ENCODE assay signal across 9 cellular contexts in genomic region chr1:23865543-23865930, GRCh38. TPM values are rescaled to one million over a fixed set of nuclear protein-coding genes. Genes with fewer than 3 reads are reported as not detected.
DNase-seq lines count a peak whose midpoint lies in the region; TF ChIP-seq lines count a peak whose summit lies in the region.
"Had no signal": no experiment of that assay in that cellular context is flagged by ENCODE, and none has a peak within 500 bp of the region (broad histone marks: within the 10 kb centered on the region; RNA-seq: fewer than 3 reads in every experiment).

No MANE protein-coding gene starts in this region.

- H3K9me3 Mint-ChIP-seq in CD4-positive, alpha-beta memory T cell: no peaks in the 10 kb centered on the region

- CTCF ChIA-PET in CD4-positive, alpha-beta memory T cell (lab: Charles Lee; ENCODE audit: partially characterized antibody): interaction anchor here (1.0 to 1.3 kb wide), 3 partner anchors 30 to 94 kb away, joined by 3 to 5 read pairs (median 4); no protein-coding TSS in a partner anchor

- peak overlapping the region in 3 of 4 donors; percentile 3 to 85 (median 14) for H3K27ac ChIP-seq in transverse colon
- H3K27ac ChIP-seq in CD4-positive, alpha-beta memory T cell (ENCODE audit: low read depth, low read length): no peak overlapping the region

- no peak for TF ChIP-seq CTCF in epithelial cell of proximal tubule (conservative IDR thresholded peaks at IDR 0.05; ENCODE audit: low read depth, low read length)
- no peak for TF ChIP-seq CTCF in transverse colon (IDR thresholded peaks at IDR 0.05)

- WGBS in transverse colon (ENCODE audit: low coverage in 1 of 2), 2 donors: 78% methylated on average over 4 of the region's 4 CpGs; no CpG with 5 or more reads in 1 of the 2 donors

- no peaks in the 10 kb centered on the region for H3K27me3 Mint-ChIP-seq in CD4-positive, alpha-beta memory T cell

- intact Hi-C loops in transverse colon (cut with DNase I; ENCODE audit: low total_unique reads): loop anchor here (10.0 kb wide), 1 partner anchor 61 kb away; the partner anchor contains the start of gene GALE
- intact Hi-C loops in CD4-positive, alpha-beta memory T cell (cut with micrococcal nuclease): loop anchor here (5.0 kb wide), 1 partner anchor 92 kb away; the partner anchor contains the start of gene PNRC2

- no peak for TF ChIP-seq EP300 in transverse colon (IDR thresholded peaks at IDR 0.05; ENCODE audit: low read depth)

- peak overlapping the region in 1 of 7 donors; percentile 55 for H3K27ac Mint-ChIP-seq in CD4-positive, alpha-beta memory T cell

- no peaks in the 10 kb centered on the region for H3K9me3 ChIP-seq in transverse colon
- no peaks in the 10 kb centered on the region for H3K9me3 ChIP-seq in CD4-positive, alpha-beta memory T cell (ENCODE audit: control insufficient read depth in 1 of 2, low read length in 2 of 2)

- peak overlapping the region in 2 of 8 donors; percentile 15 to 46 for H3K4me3 Mint-ChIP-seq in CD4-positive, alpha-beta memory T cell

- peak overlapping the region; percentile 3 for H3K4me3 ChIP-seq in epithelial cell of proximal tubule (ENCODE audit: low read depth, low read length)
- H3K4me3 ChIP-seq in transverse colon: no peak overlapping the region
- no peak overlapping the region for H3K4me3 ChIP-seq in CD4-positive, alpha-beta memory T cell (ENCODE audit: low read length in 2 of 2)

- POLR2A ChIA-PET in CD4-positive, alpha-beta memory T cell (lab: Charles Lee; ENCODE audit: partially characterized antibody): no interaction called here

- no peak for TF ChIP-seq POLR2A in transverse colon (IDR thresholded peaks at IDR 0.05)

- DNase-seq in NK-92 treated with Interleukin-12 subunit alpha and Interleukin-12 subunit beta, amount 100 ng/mL, for 24 hours (lab: John Stamatoyannopoulos, UW): peak; percentile 16
- DNase-seq in NK-92 (lab: John Stamatoyannopoulos, UW; ENCODE audit: unreplicated experiment) (no peak), RPMI7951 (ENCODE audit: low read depth) (peak; percentile 100), epithelial cell of proximal tubule (ENCODE audit: low read depth) (peak; percentile 84), transverse colon (peak; percentile 37), HuH-7 (ENCODE audit: low spot score) (no peak), DMS53 treated with DMSO at 0.1 percent for 48 hours (lab: John Stamatoyannopoulos, UW; ENCODE audit: unreplicated experiment) (no peak)
- no peak for DNase-seq in CD4-positive, alpha-beta memory T cell
- DNase-seq: activated CD8-positive, alpha-beta memory T cell treated with anti-CD3 and anti-CD28 coated beads, Interleukin-2, amount 50 U/mL, for 4 hours had no signal

- H3K4me1 Mint-ChIP-seq in CD4-positive, alpha-beta memory T cell: peaks cover 15 to 24% (median 19%) of the 10 kb centered on the region in 4 donors

- H3K36me3 ChIP-seq in transverse colon: peaks cover 0 to 27% (median 4%) of the 10 kb centered on the region in 4 donors
- peaks cover 14% of the 10 kb centered on the region for H3K36me3 ChIP-seq in CD4-positive, alpha-beta memory T cell (ENCODE audit: insufficient read depth, low read length)

- peaks cover 2 to 29% (median 20%) of the 10 kb centered on the region in 4 donors for H3K4me1 ChIP-seq in transverse colon
- peaks cover 24% of the 10 kb centered on the region for H3K4me1 ChIP-seq in CD4-positive, alpha-beta memory T cell (ENCODE audit: insufficient read depth, low read length)

- peaks cover 13 to 23% of the 10 kb centered on the region in 2 donors for H3K36me3 Mint-ChIP-seq in CD4-positive, alpha-beta memory T cell

- no peaks in the 10 kb centered on the region for H3K27me3 ChIP-seq in transverse colon
- H3K27me3 ChIP-seq in CD4-positive, alpha-beta memory T cell (ENCODE audit: insufficient read depth, low read length): no peaks in the 10 kb centered on the region

- in situ Hi-C loops in transverse colon (cut with MboI; ENCODE audit: low pct_ligation_motif_present in 1 of 4, low pct_unique_long_range_greater_than_20kb in 1 of 4, low sequenced_read_pairs in 3 of 4): loop anchor here in 1 of 4 donors (10.0 kb wide), 1 partner anchor 61 kb away; the partner anchor contains the start of gene GALE

RNA-seq across cellular contexts. Expression of gene FUCA1, which starts 2.6 kb away (rescaled TPM):
- total RNA-seq in RPMI7951 (2014; rRNA removed; shearing (Covaris generic)): 38.8 and 40.9 TPM in 2 replicates
- total RNA-seq in epithelial cell of proximal tubule: 31.9 and 33.8 TPM in 2 replicates
- total RNA-seq in transverse colon: 100 to 1,000 TPM in 2 of 4 donors, 10 to 100 TPM in 2; 30.4 to 231 (median 92.9) TPM
- 10 to 100 TPM; 32.7 to 35.0 TPM for total RNA-seq in CD4-positive, alpha-beta memory T cell
- polyA plus RNA-seq in CD4-positive, alpha-beta memory T cell: 10 to 100 TPM; 15.8 to 17.3 TPM

RNA-seq across cellular contexts. Expression of gene HMGCL, which starts 40.3 kb away (rescaled TPM):
- total RNA-seq in RPMI7951 (2014; rRNA removed; shearing (Covaris generic)): 40.7 and 45.7 TPM in 2 replicates
- total RNA-seq in epithelial cell of proximal tubule: 22.1 and 38.5 TPM in 2 replicates
- total RNA-seq in transverse colon: 10 to 100 TPM; 59.8 to 83.4 (median 60.7) TPM
- 10 to 100 TPM; 36.3 to 38.5 TPM for total RNA-seq in CD4-positive, alpha-beta memory T cell
- 10 to 100 TPM; 27.8 to 32.3 TPM for polyA plus RNA-seq in CD4-positive, alpha-beta memory T cell

RNA-seq across cellular contexts. Expression of gene CNR2, which starts 47.6 kb away (rescaled TPM):
- not detected in 2 replicates for total RNA-seq in RPMI7951 (2014; rRNA removed; shearing (Covaris generic))
- total RNA-seq in epithelial cell of proximal tubule (not detected in 2 replicates), transverse colon (1 to 10 TPM in 2 of 4 donors, not detected in 2; 1.6 to 3.4 TPM)
- total RNA-seq in CD4-positive, alpha-beta memory T cell: not detected
- under 1 TPM in 1 of 2 donors, not detected in 1; 0.36 TPM for polyA plus RNA-seq in CD4-positive, alpha-beta memory T cell

Comparison
In these comparisons a context has a peak if more than half of its experiments do, and no peak if none do; other contexts are left out.
1. DNase-seq: peak in NK-92 treated with Interleukin-12 subunit alpha and Interleukin-12 subunit beta, amount 100 ng/mL, for 24 hours (single experiment), RPMI7951 (single experiment), epithelial cell of proximal tubule (single experiment) and transverse colon (single experiment); none in NK-92 (single experiment), CD4-positive, alpha-beta memory T cell (0 of 5), HuH-7 (single experiment) and DMS53 treated with DMSO at 0.1 percent for 48 hours (single experiment).